2 cellular contexts compared by ENCODE assay signal in genomic region chr5:119105971-119106370, GRCh38.
TF ChIP-seq lines count a peak whose summit lies in the region.

No MANE protein-coding gene starts in this region.

TF ChIP-seq in GM23338, 12 proteins besides CTCF, POLR2A, EP300 and RAD21:
- TF ChIP-seq ETS1 (IDR thresholded peaks at IDR 0.05) (no peak), NANOG (IDR thresholded peaks at IDR 0.05; ENCODE audit: borderline replicate concordance) (no peak), ZNF114 (CRISPR knock-in tag; IDR thresholded peaks at IDR 0.05) (no peak), CREB1 (CRISPR knock-in tag; IDR thresholded peaks at IDR 0.05; ENCODE audit: low read depth) (no peak), EZH2phosphoT487 (IDR thresholded peaks at IDR 0.05; ENCODE audit: unreplicated experiment) (no peak), JUNB (IDR thresholded peaks at IDR 0.05; ENCODE audit: unreplicated experiment) (no peak), EZH2 (IDR thresholded peaks at IDR 0.05; ENCODE audit: low read depth, unreplicated experiment) (no peak), REST (IDR thresholded peaks at IDR 0.05; ENCODE audit: unreplicated experiment) (no peak), ZNF331 (CRISPR knock-in tag; IDR thresholded peaks at IDR 0.05; ENCODE audit: low read depth) (no peak)

TF ChIP-seq in K562, 482 proteins besides CTCF, POLR2A, EP300 and RAD21:
- TF ChIP-seq CGGBP1 (CRISPR knock-in tag; IDR thresholded peaks at IDR 0.05) (no peak), EP400 (IDR thresholded peaks at IDR 0.05) (no peak), MLX (CRISPR knock-in tag; conservative IDR thresholded peaks at IDR 0.05) (no peak), NR2C2 (CRISPR knock-in tag; IDR thresholded peaks at IDR 0.05) (no peak), NR2C2 (tag; IDR thresholded peaks at IDR 0.05) (no peak), BRF1 (IDR thresholded peaks at IDR 0.05; ENCODE audit: borderline replicate concordance, extremely low read depth, insufficient read length) (no peak), MCM3 (IDR thresholded peaks at IDR 0.05) (no peak), CUX1 (CRISPR knock-in tag; IDR thresholded peaks at IDR 0.05) (no peak), TSC22D4 (tag; IDR thresholded peaks at IDR 0.05) (no peak), SPI1 (IDR thresholded peaks at IDR 0.05; ENCODE audit: borderline replicate concordance, low read depth, low read length) (no peak), KLF13 (tag; IDR thresholded peaks at IDR 0.05; ENCODE audit: borderline replicate concordance, low read depth) (no peak), CCAR2 (IDR thresholded peaks at IDR 0.05; ENCODE audit: low read depth, low read length) (no peak), TOE1 (IDR thresholded peaks at IDR 0.05; ENCODE audit: borderline replicate concordance) (no peak), TOE1 (CRISPR knock-in tag; IDR thresholded peaks at IDR 0.05; ENCODE audit: borderline replicate concordance, low read depth) (no peak), PHB2 (IDR thresholded peaks at IDR 0.05; ENCODE audit: low read depth) (no peak), SUPT5H (IDR thresholded peaks at IDR 0.05) (no peak), POU5F1 (IDR thresholded peaks at IDR 0.05; ENCODE audit: borderline replicate concordance, low read depth, low read length, partially characterized antibody) (no peak), EWSR1 (IDR thresholded peaks at IDR 0.05; ENCODE audit: borderline replicate concordance, low read depth, partially characterized antibody) (no peak), TAL1 (IDR thresholded peaks at IDR 0.05) (no peak), ZEB2 (IDR thresholded peaks at IDR 0.05) (no peak)
TF ChIP-seq in K562: peak in this region for 0.
